In the genomic region with DNA sequence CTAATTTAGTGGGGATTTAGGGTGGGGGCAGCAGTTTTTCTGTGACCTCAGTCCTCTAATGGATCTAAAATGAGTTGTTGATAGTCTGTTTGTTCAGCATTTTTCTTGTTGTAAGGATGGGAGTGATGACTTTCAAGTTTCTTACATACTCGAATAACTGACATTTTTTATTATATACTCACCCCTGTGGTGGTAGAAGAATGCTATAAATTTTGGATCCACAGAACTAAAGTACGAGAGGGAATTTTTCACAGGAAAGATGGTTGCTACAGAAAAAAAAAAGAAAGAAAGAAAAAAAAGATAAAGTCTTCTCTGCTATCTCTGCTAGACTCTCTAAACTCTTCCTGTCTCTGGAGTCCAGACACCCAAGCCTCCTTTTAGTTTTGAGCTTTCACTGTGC, we compare ENCODE assay signal across 4 cellular contexts. TPM values are rescaled to one million over a fixed set of nuclear protein-coding genes. Genes with fewer than 3 reads are reported as not detected.
"Had no signal": no experiment of that assay in that cellular context is flagged by ENCODE, and none has a peak within 500 bp of the region (broad histone marks: within the 10 kb centered on the region; RNA-seq: fewer than 3 reads in every experiment).

No MANE protein-coding gene starts in this region.

RNA-seq across cellular contexts. Expression of a gene that starts 20.7 kb away (rescaled TPM):
- total RNA-seq: activated naive CD4-positive, alpha-beta T cell treated with anti-CD3 and anti-CD28 coated beads, Interleukin-2, amount 50 U/mL, for 72 hours; bronchial epithelial cell; NCI-H460; Right ventricle myocardium inferior had no signal
